16 cellular contexts compared by ENCODE assay signal in the genomic region with DNA sequence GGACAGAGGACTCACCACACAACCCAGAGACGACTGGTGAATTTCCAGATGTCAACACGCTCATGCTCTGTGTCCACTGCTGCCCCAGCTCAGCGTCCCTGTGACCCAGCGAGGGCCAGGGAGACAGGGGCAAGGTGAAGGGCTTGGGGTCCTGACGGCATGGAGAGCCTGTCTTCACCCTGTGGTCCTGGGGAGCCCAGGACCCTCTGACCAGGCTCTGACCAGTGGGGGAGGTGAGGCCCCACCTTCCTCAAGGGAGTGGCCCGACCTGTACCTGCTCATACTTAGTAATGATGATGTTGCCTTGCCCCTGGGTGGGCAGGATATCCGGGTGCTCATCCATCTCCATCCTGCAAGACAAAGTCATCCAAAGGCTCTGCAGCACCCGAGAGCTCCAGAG. TPM values are rescaled to one million over a fixed set of nuclear protein-coding genes. Genes with fewer than 3 reads are reported as not detected.
A peak's percentile ranks its signal among the peaks of the same experiment; 100 is the strongest.
DNase-seq lines count a peak whose midpoint lies in the region; ATAC-seq and TF ChIP-seq lines count a peak whose summit lies in the region.
"Had no signal": no experiment of that assay in that cellular context is flagged by ENCODE, and none has a peak within 500 bp of the region (broad histone marks: within the 10 kb centered on the region; RNA-seq: fewer than 3 reads in every experiment).

No MANE protein-coding gene starts in this region.

- H3K4me1 Mint-ChIP-seq in endothelial cell (ENCODE audit: unreplicated experiment): peaks cover 16% of the 10 kb centered on the region
- H3K4me1 Mint-ChIP-seq: CD8-positive, alpha-beta memory T cell had no signal

- peak overlapping the region; percentile 13 for H3K27ac Mint-ChIP-seq in endothelial cell (ENCODE audit: unreplicated experiment)
- H3K27ac Mint-ChIP-seq: CD8-positive, alpha-beta memory T cell; H9 had no signal

- H3K9me3 Mint-ChIP-seq in endothelial cell (ENCODE audit: unreplicated experiment): no peaks in the 10 kb centered on the region
- H3K9me3 Mint-ChIP-seq: CD8-positive, alpha-beta memory T cell had no signal

- no peaks in the 10 kb centered on the region for H3K36me3 ChIP-seq in tibial artery
- H3K36me3 ChIP-seq: BLaER1 had no signal

- peak; percentile 6 for DNase-seq in left ventricle myocardium superior
- no peak for DNase-seq in Right ventricle myocardium inferior (ENCODE audit: missing footprints)
- DNase-seq in endothelial cell (ENCODE audit: low spot score): no peak
- peak; percentile 59 for DNase-seq in posterior vena cava (ENCODE audit: low spot score)
- no peak for DNase-seq in tibial artery
- no peak for DNase-seq in SW480 (ENCODE audit: low spot score)
- DNase-seq: DND-41, GDM1, GOT3, H9 had no signal

- no peak for ATAC-seq in left ventricle myocardium superior
- ATAC-seq in Right ventricle myocardium inferior: no peak
- no peak for ATAC-seq in HG02588 (IDR thresholded peaks at IDR 0.05; ENCODE audit: unreplicated experiment)
- ATAC-seq: A549 had no signal

- peaks cover 18% of the 10 kb centered on the region for H3K27me3 Mint-ChIP-seq in endothelial cell (ENCODE audit: unreplicated experiment)

- H3K9me3 ChIP-seq in tibial artery: no peaks in the 10 kb centered on the region
- H3K9me3 ChIP-seq: A549, BLaER1, Caco-2 had no signal

- TF ChIP-seq CTCF in endothelial cell (IDR thresholded peaks at IDR 0.05; ENCODE audit: unreplicated experiment): no peak
- TF ChIP-seq CTCF in tibial artery (IDR thresholded peaks at IDR 0.05): no peak

- H3K4me3 ChIP-seq in tibial artery: no peak overlapping the region
- H3K4me3 ChIP-seq: A549, BLaER1 had no signal

- H3K4me1 ChIP-seq in tibial artery: no peaks in the 10 kb centered on the region
- H3K4me1 ChIP-seq: A549, Caco-2 had no signal

- H3K27me3 ChIP-seq in tibial artery: peaks cover 0 to 20% of the 10 kb centered on the region in 2 donors
- H3K27me3 ChIP-seq: BLaER1 had no signal

- no peak overlapping the region for H3K4me3 Mint-ChIP-seq in endothelial cell (ENCODE audit: unreplicated experiment)
- H3K4me3 Mint-ChIP-seq: CD8-positive, alpha-beta memory T cell; H9 had no signal

- intact Hi-C loops in left ventricle myocardium superior (cut with micrococcal nuclease) (no loop called here), Right ventricle myocardium inferior (cut with DNase I) (no loop called here), posterior vena cava (cut with DNase I) (no loop called here), tibial artery (cut with DNase I; ENCODE audit: low total_unique reads) (no loop called here)

- no peaks in the 10 kb centered on the region for H3K36me3 Mint-ChIP-seq in endothelial cell (ENCODE audit: low read depth, unreplicated experiment)
- H3K36me3 Mint-ChIP-seq: CD8-positive, alpha-beta memory T cell had no signal

- no peak overlapping the region for H3K27ac ChIP-seq in tibial artery
- H3K27ac ChIP-seq: A549 had no signal

RNA-seq across cellular contexts. Expression of gene TNFRSF13B, which starts 39.8 kb away (rescaled TPM):
- total RNA-seq in left ventricle myocardium superior (not detected), Right ventricle myocardium inferior (not detected), endothelial cell (ENCODE audit: unreplicated experiment) (not detected), posterior vena cava (not detected)
- total RNA-seq: Caco-2; CD8-positive, alpha-beta memory T cell; HT-29 had no signal

Comparison
In these comparisons a context has a peak if more than half of its experiments do, and no peak if none do; other contexts are left out.
1. DNase-seq: peak in left ventricle myocardium superior (single experiment) and posterior vena cava (single experiment); none in Right ventricle myocardium inferior (single experiment), endothelial cell (single experiment), tibial artery (0 of 2) and SW480 (single experiment).